ENCODE assay signal across 1 cellular context in the genomic region with DNA sequence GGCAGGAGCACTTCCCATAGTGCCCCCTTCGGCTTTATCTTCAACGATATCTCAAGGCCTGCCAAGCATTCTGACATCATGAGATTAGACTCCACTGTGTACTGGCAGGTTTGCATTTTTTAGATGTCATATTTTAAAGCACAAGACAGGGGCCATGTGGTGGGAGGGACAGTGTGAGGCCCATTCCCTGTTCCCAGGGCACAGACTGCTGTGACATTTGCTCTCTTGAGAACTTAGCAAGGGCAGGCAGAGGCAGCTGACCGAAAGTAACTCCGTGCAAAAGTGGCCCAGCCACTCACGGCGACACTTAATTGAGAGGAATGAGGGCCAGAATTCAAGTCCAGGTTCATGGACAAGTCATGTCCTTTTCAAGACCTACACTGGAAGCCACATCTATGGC.
TF ChIP-seq lines count a peak whose summit lies in the region.

No MANE protein-coding gene starts in this region.

TF ChIP-seq in IMR-90, 13 proteins besides CTCF, POLR2A, EP300 and RAD21 (continued from another document):
- TF ChIP-seq FOS (IDR thresholded peaks at IDR 0.05; ENCODE audit: low read depth, low read length) (no peak), MXI1 (IDR thresholded peaks at IDR 0.05; ENCODE audit: borderline replicate concordance, low read depth, low read length) (no peak), MAZ (IDR thresholded peaks at IDR 0.05; ENCODE audit: borderline replicate concordance, low read depth, low read length) (no peak), SMC3 (IDR thresholded peaks at IDR 0.05; ENCODE audit: low read depth, low read length) (no peak)
- TF ChIP-seq, protein P1, sequence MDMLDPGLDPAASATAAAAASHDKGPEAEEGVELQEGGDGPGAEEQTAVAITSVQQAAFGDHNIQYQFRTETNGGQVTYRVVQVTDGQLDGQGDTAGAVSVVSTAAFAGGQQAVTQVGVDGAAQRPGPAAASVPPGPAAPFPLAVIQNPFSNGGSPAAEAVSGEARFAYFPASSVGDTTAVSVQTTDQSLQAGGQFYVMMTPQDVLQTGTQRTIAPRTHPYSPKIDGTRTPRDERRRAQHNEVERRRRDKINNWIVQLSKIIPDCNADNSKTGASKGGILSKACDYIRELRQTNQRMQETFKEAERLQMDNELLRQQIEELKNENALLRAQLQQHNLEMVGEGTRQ (IDR thresholded peaks at IDR 0.05; ENCODE audit: low read depth, low read length): no peak
TF ChIP-seq in IMR-90: peak in this region for 0.
